In the genomic region with DNA sequence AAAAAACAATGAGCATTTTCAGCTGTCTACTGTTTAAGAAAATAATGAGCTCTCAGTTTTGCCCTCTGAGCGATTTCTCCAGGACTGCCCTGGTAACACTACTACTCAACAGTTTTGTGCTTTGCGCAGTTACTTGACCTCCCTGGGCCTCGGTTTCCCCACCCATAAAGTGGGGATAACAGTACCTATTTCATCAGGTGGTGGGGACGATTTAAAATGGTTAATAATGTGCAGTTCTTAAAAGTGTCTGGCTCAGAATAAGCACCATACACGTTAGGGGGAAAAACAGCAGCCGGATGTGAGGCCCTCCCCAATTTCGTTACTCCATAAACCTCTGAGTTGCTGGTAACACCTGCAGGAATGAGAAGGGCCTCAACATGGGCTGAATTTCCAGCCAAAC, we compare ENCODE assay signal across 8 cellular contexts. TPM values are rescaled to one million over a fixed set of nuclear protein-coding genes. Genes with fewer than 3 reads are reported as not detected.
DNase-seq lines count a peak whose midpoint lies in the region; ATAC-seq and TF ChIP-seq lines count a peak whose summit lies in the region.

No MANE protein-coding gene starts in this region.

- TF ChIP-seq CTCF in heart right ventricle (IDR thresholded peaks at IDR 0.05) (no peak), MCF 10A (IDR thresholded peaks at IDR 0.05; ENCODE audit: unreplicated experiment) (no peak), uterus (IDR thresholded peaks at IDR 0.05) (no peak)

- peak overlapping the region; percentile 90 to 99 for H3K9ac ChIP-seq in mucosa of rectum (ENCODE audit: low read depth in 1 of 2, low read length in 2 of 2)

- BruUV-seq in MCF 10A (replicated peaks; lab: Mats Ljungman, UMichigan), result no TSS peak

- H3K27me3 ChIP-seq in heart right ventricle, result no peaks in the 10 kb centered on the region
- H3K27me3 ChIP-seq in mucosa of rectum (ENCODE audit: control insufficient read depth in 2 of 2, insufficient read depth in 2 of 2, low read length in 2 of 2), result no peaks in the 10 kb centered on the region
- H3K27me3 ChIP-seq in uterus, result no peaks in the 10 kb centered on the region

- 75 to 76% methylated on average over 7 of the region's 7 CpGs for WGBS in heart right ventricle, 2 donors

- H3K4me1 ChIP-seq in heart right ventricle (peaks cover 4 to 32% (median 20%) of the 10 kb centered on the region in 9 donors), mucosa of rectum (ENCODE audit: control insufficient read depth in 2 of 2, insufficient read depth in 2 of 2, low read length in 2 of 2) (peaks cover 10 to 15% of the 10 kb centered on the region in 2 donors), uterus (no peaks in the 10 kb centered on the region)

- CTCF ChIA-PET in MCF 10A (lab: Yijun Ruan, JAX), result interaction anchor here (0.6 to 3.2 kb wide), 7 partner anchors 10 to 1714 kb away, joined by 3 to 14 read pairs (median 4); no protein-coding TSS in a partner anchor

- intact Hi-C loops in heart right ventricle (cut with DNase I), result loop anchor here in 7 of 10 donors (5.0 to 10.0 kb wide), 3 partner anchors 86 to 238 kb away; a partner anchor contains a TSS
- intact Hi-C loops in Right ventricle myocardium superior (cut with DNase I), result no loop called here
- intact Hi-C loops in MCF 10A (cut with micrococcal nuclease), result no loop called here
- intact Hi-C loops in uterus (cut with DNase I; ENCODE audit: low total_unique reads), result no loop called here

- H3K27ac ChIP-seq in heart right ventricle (peak overlapping the region; percentile 87 to 100 (median 98)), mucosa of rectum (ENCODE audit: low read depth in 2 of 2, low read length in 2 of 2) (peak overlapping the region; percentile 99 to 100), uterus (peak overlapping the region; percentile 88 to 94)

- POLR2A ChIA-PET in MCF 10A (lab: Yijun Ruan, JAX), result interaction anchor here (0.7 to 3.7 kb wide), 7 partner anchors 11 to 244 kb away, joined by 3 to 85 read pairs (median 5); a partner anchor contains a TSS

- ATAC-seq in heart right ventricle (no peak), Right ventricle myocardium superior (ENCODE audit: poor library complexity) (no peak), GM19328 (IDR thresholded peaks at IDR 0.05; ENCODE audit: unreplicated experiment) (no peak), GM18907 (IDR thresholded peaks at IDR 0.05; ENCODE audit: unreplicated experiment) (no peak), esophagus mucosa (no peak)

- H3K4me3 Mint-ChIP-seq in MCF 10A (ENCODE audit: unreplicated experiment), result peak overlapping the region; percentile 94

- H3K36me3 ChIP-seq in heart right ventricle (peaks cover 0 to 4% (median 0%) of the 10 kb centered on the region in 9 donors), mucosa of rectum (ENCODE audit: control insufficient read depth in 2 of 2, insufficient read depth in 2 of 2, low read length in 2 of 2) (no peaks in the 10 kb centered on the region), uterus (no peaks in the 10 kb centered on the region)

- H3K4me1 Mint-ChIP-seq in MCF 10A (ENCODE audit: insufficient read depth, unreplicated experiment), result peaks cover 5% of the 10 kb centered on the region

- H3K9me3 ChIP-seq in heart right ventricle (peaks cover 0 to 5% (median 0%) of the 10 kb centered on the region in 11 donors), mucosa of rectum (ENCODE audit: control insufficient read depth in 2 of 2, low read length in 2 of 2) (no peaks in the 10 kb centered on the region), uterus (no peaks in the 10 kb centered on the region)

- no peak for TF ChIP-seq POLR2A in uterus (IDR thresholded peaks at IDR 0.05)

- H3K27me3 Mint-ChIP-seq in MCF 10A (ENCODE audit: insufficient read depth, unreplicated experiment), result no peaks in the 10 kb centered on the region

- H3K9me3 Mint-ChIP-seq in MCF 10A (ENCODE audit: unreplicated experiment), result no peaks in the 10 kb centered on the region

- peak overlapping the region; percentile 84 for H3K27ac Mint-ChIP-seq in MCF 10A (ENCODE audit: low read depth, unreplicated experiment)

- H3K4me3 ChIP-seq in heart right ventricle, result peak overlapping the region in 9 of 10 donors; percentile 59 to 90 (median 74)
- H3K4me3 ChIP-seq in mucosa of rectum (ENCODE audit: low read length in 2 of 2), result peak overlapping the region; percentile 81 to 91
- no peak overlapping the region for H3K4me3 ChIP-seq in uterus

- DNase-seq in heart right ventricle (no peak), Right ventricle myocardium superior (no peak), MCF 10A (ENCODE audit: unreplicated experiment) (no peak), uterus (no peak)

- H3K36me3 Mint-ChIP-seq in MCF 10A (ENCODE audit: insufficient read depth, unreplicated experiment), result peaks cover 8% of the 10 kb centered on the region

RNA-seq across cellular contexts. Expression of a gene that starts 1.1 kb away (rescaled TPM):
- total RNA-seq in heart right ventricle (10 to 100 TPM; 32.9 to 60.1 (median 47.2) TPM), Right ventricle myocardium superior (53.3 TPM), MCF 10A (2022) (12.8 and 13.2 TPM in 2 replicates), uterus (10 to 100 TPM; 16.2 to 27.9 (median 18.0) TPM), esophagus mucosa (7.2 TPM)
- polyA plus RNA-seq in heart right ventricle, result 10 to 100 TPM; 10.8 to 23.4 TPM

RNA-seq across cellular contexts. Expression of a gene that starts 41.9 kb away (rescaled TPM):
- total RNA-seq in heart right ventricle, result 10 to 100 TPM; 41.5 to 55.8 (median 46.8) TPM
- 100 to 1,000 TPM in 1 of 2 donors, 10 to 100 TPM in 1; 45.3 to 112 TPM for polyA plus RNA-seq in heart right ventricle
- 47.9 TPM for total RNA-seq in Right ventricle myocardium superior
- total RNA-seq in MCF 10A (2022), result 75.2 and 98.5 TPM in 2 replicates
- 10 to 100 TPM; 49.4 to 64.7 (median 55.7) TPM for total RNA-seq in uterus
- total RNA-seq in esophagus mucosa, result 33.1 TPM

Comparison
In these comparisons a context has a peak if more than half of its experiments do, and no peak if none do; other contexts are left out.
1. intact Hi-C loops: an anchor here in heart right ventricle (5.0 to 10.0 kb wide); none called in Right ventricle myocardium superior, MCF 10A and uterus.
2. H3K4me3 ChIP-seq: peak in heart right ventricle (9 of 10) and mucosa of rectum (2 of 2); none in uterus (0 of 2).
3. Peak in every context shown above with its lines, with median percentiles within 50 percentile points of each other: H3K27ac ChIP-seq.